Comparison of ENCODE assay signal across 14 cellular contexts in genomic region chr12:70598467-70599194, GRCh38. TPM values are rescaled to one million over a fixed set of nuclear protein-coding genes. Genes with fewer than 3 reads are reported as not detected.
DNase-seq lines count a peak whose midpoint lies in the region; ATAC-seq and TF ChIP-seq lines count a peak whose summit lies in the region.
"Had no signal": no experiment of that assay in that cellular context is flagged by ENCODE, and none has a peak within 500 bp of the region (broad histone marks: within the 10 kb centered on the region; RNA-seq: fewer than 3 reads in every experiment).

No MANE protein-coding gene starts in this region.

- DNase-seq in HT-29 (ENCODE audit: low spot score), result peak; percentile 47
- peak; percentile 68 for DNase-seq in NCI-H748 treated with DMSO at 0.1 percent for 48 hours (lab: John Stamatoyannopoulos, UW)
- peak; percentile 77 for DNase-seq in fibroblast of the aortic adventitia (ENCODE audit: low read depth)
- no peak for DNase-seq in psoas muscle
- no peak for DNase-seq in AG08395 (ENCODE audit: low spot score)
- no peak for DNase-seq in chondrocyte (ENCODE audit: low spot score)
- DNase-seq in GM03348 (ENCODE audit: low spot score), result no peak
- DNase-seq: activated CD4-positive, alpha-beta T cell treated with anti-CD3 and anti-CD28 coated beads for 48 hours; foreskin melanocyte; naive thymus-derived CD4-positive, alpha-beta T cell had no signal

- no peaks in the 10 kb centered on the region for H3K9me3 ChIP-seq in psoas muscle

- H3K36me3 Mint-ChIP-seq in chondrocyte (ENCODE audit: low read depth), result no peaks in the 10 kb centered on the region
- H3K36me3 Mint-ChIP-seq: naive thymus-derived CD4-positive, alpha-beta T cell had no signal

- ATAC-seq in psoas muscle (no peak), HG03097 (IDR thresholded peaks at IDR 0.05; ENCODE audit: low FRiP score, unreplicated experiment) (no peak)
- ATAC-seq: naive thymus-derived CD4-positive, alpha-beta T cell had no signal

- H3K9me3 Mint-ChIP-seq in chondrocyte (ENCODE audit: low read depth), result no peaks in the 10 kb centered on the region
- H3K9me3 Mint-ChIP-seq: activated T-helper 1 cell treated with anti-CD3 and anti-CD28 coated beads, Interleukin-12 subunit alpha, Interleukin-12 subunit beta, Interleukin-2, Interleukin-4 antibody, amounts not matched to agents 30 ng/mL and 10 ng/mL and 1 ng/mL, durations not matched to agents 14 hours and 24 hours and 36 hours; naive thymus-derived CD4-positive, alpha-beta T cell had no signal

- WGBS in psoas muscle, 3 donors, result 45 to 46% (median 45%) methylated on average over 4 of the region's 4 CpGs

- intact Hi-C loops in psoas muscle (cut with DNase I), result no loop called here

- no peaks in the 10 kb centered on the region for H3K4me1 ChIP-seq in psoas muscle

- H3K27me3 ChIP-seq in psoas muscle (ENCODE audit: insufficient read depth in 3 of 3, low read length in 2 of 3), result no peaks in the 10 kb centered on the region

- H3K27me3 Mint-ChIP-seq in chondrocyte (ENCODE audit: low read depth), result peaks cover 2% of the 10 kb centered on the region

- H3K36me3 ChIP-seq in psoas muscle (ENCODE audit: insufficient read depth in 1 of 2, low read depth in 1 of 2), result no peaks in the 10 kb centered on the region

- no peak for TF ChIP-seq CTCF in fibroblast of the aortic adventitia (IDR thresholded peaks at IDR 0.05; ENCODE audit: insufficient read depth, low read length)
- TF ChIP-seq CTCF in psoas muscle (IDR thresholded peaks at IDR 0.05), result no peak
- no peak for TF ChIP-seq CTCF in chondrocyte (IDR thresholded peaks at IDR 0.05)

- no peak overlapping the region for H3K27ac Mint-ChIP-seq in chondrocyte (ENCODE audit: unreplicated experiment)
- H3K27ac Mint-ChIP-seq: activated T-helper 1 cell treated with anti-CD3 and anti-CD28 coated beads, Interleukin-12 subunit alpha, Interleukin-12 subunit beta, Interleukin-2, Interleukin-4 antibody, amounts not matched to agents 30 ng/mL and 10 ng/mL and 1 ng/mL, durations not matched to agents 14 hours and 24 hours and 36 hours; naive thymus-derived CD4-positive, alpha-beta T cell had no signal

- H3K4me3 Mint-ChIP-seq in chondrocyte (ENCODE audit: unreplicated experiment), result no peak overlapping the region
- H3K4me3 Mint-ChIP-seq: activated T-helper 1 cell treated with anti-CD3 and anti-CD28 coated beads, Interleukin-12 subunit alpha, Interleukin-12 subunit beta, Interleukin-2, Interleukin-4 antibody, amounts not matched to agents 30 ng/mL and 10 ng/mL and 1 ng/mL, durations not matched to agents 14 hours and 24 hours and 36 hours; naive thymus-derived CD4-positive, alpha-beta T cell had no signal

- H3K4me3 ChIP-seq in fibroblast of the aortic adventitia (ENCODE audit: low read depth, low read length), result no peak overlapping the region
- peak overlapping the region; percentile 22 for H3K4me3 ChIP-seq in psoas muscle

- H3K27ac ChIP-seq in psoas muscle, result peak overlapping the region; percentile 9
- H3K27ac ChIP-seq: C4-2B had no signal

- no peaks in the 10 kb centered on the region for H3K4me1 Mint-ChIP-seq in chondrocyte (ENCODE audit: low read depth)
- H3K4me1 Mint-ChIP-seq: naive thymus-derived CD4-positive, alpha-beta T cell had no signal

RNA-seq across cellular contexts. Expression of gene PTPRB, which starts 38.6 kb away (rescaled TPM):
- total RNA-seq in HT-29 (2014; rRNA removed; shearing (Covaris generic)), result 7.0 and 9.3 TPM in 2 replicates
- total RNA-seq in fibroblast of the aortic adventitia (ENCODE audit: low replicate concordance), result 3.6 and 5.6 TPM in 2 replicates
- total RNA-seq in psoas muscle, result 10 to 100 TPM; 10.9 to 32.1 (median 17.8) TPM
- 1 to 10 TPM; 6.5 to 7.6 (median 7.2) TPM for polyA plus RNA-seq in psoas muscle
- total RNA-seq in chondrocyte, result 0.21 to 0.37 TPM (median 0.29 TPM) in 3 replicates
- total RNA-seq: activated T-helper 1 cell treated with anti-CD3 and anti-CD28 coated beads, Interleukin-12 subunit alpha, Interleukin-12 subunit beta, Interleukin-2, Interleukin-4 antibody, amounts not matched to agents 30 ng/mL and 10 ng/mL and 1 ng/mL, durations not matched to agents 14 hours and 24 hours and 36 hours; T-helper 2 cell treated with Interferon-gamma antibody and Interleukin-4, amounts not matched to agents 100 ng/mL and 5 ng/mL, for 36 hours had no signal
- polyA plus RNA-seq: naive thymus-derived CD4-positive, alpha-beta T cell had no signal

Comparison
In these comparisons a context has a peak if more than half of its experiments do, and no peak if none do; other contexts are left out.
1. DNase-seq: peak in HT-29 (single experiment), NCI-H748 treated with DMSO at 0.1 percent for 48 hours (single experiment) and fibroblast of the aortic adventitia (single experiment); none in psoas muscle (0 of 2), AG08395 (single experiment), chondrocyte (single experiment) and GM03348 (single experiment).